Comparison of ENCODE assay signal across 26 cellular contexts in the genomic region with DNA sequence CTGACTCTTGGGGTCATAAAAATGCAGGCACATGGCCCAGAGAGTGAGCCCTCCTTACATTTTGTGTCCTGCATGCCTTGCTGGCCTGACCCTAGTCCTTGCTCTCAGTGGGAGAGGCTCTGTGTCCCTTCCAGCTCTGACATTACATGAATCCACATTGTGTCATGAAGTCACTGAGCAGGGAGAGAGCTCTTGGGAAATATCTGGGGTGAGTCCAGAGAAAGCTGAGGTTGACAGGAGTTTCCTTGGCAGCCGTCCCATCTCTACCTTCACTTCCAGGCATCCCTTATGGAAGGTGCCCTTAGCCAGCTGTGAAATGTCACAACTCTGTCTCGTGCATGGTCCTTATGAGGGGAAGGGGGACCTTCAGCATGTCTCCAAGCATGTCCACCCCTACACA. TPM values are rescaled to one million over a fixed set of nuclear protein-coding genes. Genes with fewer than 3 reads are reported as not detected.
"Had no signal": no experiment of that assay in that cellular context is flagged by ENCODE, and none has a peak within 500 bp of the region (broad histone marks: within the 10 kb centered on the region; RNA-seq: fewer than 3 reads in every experiment).

No MANE protein-coding gene starts in this region.

- ATAC-seq: foreskin keratinocyte; stimulated activated naive B cell treated with anti-CD40 and anti-IgM and Interleukin-4, amounts not matched to agents 10 μg/mL and 1 μg/mL and 100 μg/mL, for 72 hours; T-helper 17 cell had no signal

- H3K4me1 ChIP-seq: esophagus muscularis mucosa, foreskin keratinocyte, heart right ventricle, left ventricle myocardium inferior, stomach, tibial artery had no signal

- H3K27me3 ChIP-seq: brain microvascular endothelial cell, esophagus muscularis mucosa, foreskin keratinocyte, heart right ventricle, neutrophil, stomach, tibial artery had no signal

- H3K4me2 ChIP-seq: smooth muscle cell had no signal

- H3K9me3 ChIP-seq: esophagus muscularis mucosa, heart right ventricle, left ventricle myocardium inferior, neutrophil, stomach, tibial artery had no signal

- H3K36me3 ChIP-seq: brain microvascular endothelial cell, esophagus muscularis mucosa, heart right ventricle, left ventricle myocardium inferior, neutrophil, stomach, tibial artery, WERI-Rb-1 had no signal

- H3K27ac ChIP-seq: brain microvascular endothelial cell, esophagus muscularis mucosa, foreskin keratinocyte, heart right ventricle, left ventricle myocardium inferior, neutrophil, stomach, tibial artery, WERI-Rb-1 had no signal

- DNase-seq: activated CD4-positive, alpha-beta memory T cell treated with anti-CD3 and anti-CD28 coated beads for 36 hours; activated CD4-positive, alpha-beta T cell treated with anti-CD3 and anti-CD28 coated beads, Interleukin-2, amount 10 ng/mL, durations not matched to agents 24 days and 14 days; activated CD4-positive, CD25-positive, alpha-beta regulatory T cell treated with anti-CD3 and anti-CD28 coated beads, Interleukin-2, amount 50 U/mL, for 72 hours; activated CD8-positive, alpha-beta memory T cell treated with anti-CD3 and anti-CD28 coated beads, Interleukin-2, amount 50 U/mL, for 48 hours; activated gamma-delta T cell; activated naive CD4-positive, alpha-beta T cell treated with anti-CD3 and anti-CD28 coated beads, Interleukin-2, amount 10 ng/mL, durations not matched to agents 7 days and 5 days; activated T-cell treated with anti-CD3 and anti-CD28 coated beads, Interleukin-2, amount 50 U/mL, for 24 hours; amniotic stem cell; brain microvascular endothelial cell; foreskin keratinocyte; heart right ventricle; left ventricle myocardium inferior; stimulated activated CD4-positive, alpha-beta T cell treated with anti-CD3 and anti-CD28 coated beads, Interleukin-2, amount 100 ng/mL, for 24 hours; stimulated activated naive B cell treated with anti-CD40 and anti-IgM and Interleukin-4, amounts not matched to agents 10 μg/mL and 1 μg/mL and 100 μg/mL, for 72 hours; stomach; T-helper 17 cell; T1000; tibial artery; WERI-Rb-1 had no signal

- H3K4me3 ChIP-seq: esophagus muscularis mucosa, heart right ventricle, left ventricle myocardium inferior, lung, smooth muscle cell, stomach, tibial artery had no signal

RNA-seq across cellular contexts. Expression of gene FAT2, which starts 41.0 kb away (rescaled TPM):
- total RNA-seq: activated CD4-positive, alpha-beta memory T cell treated with anti-CD3 and anti-CD28 coated beads for 36 hours; activated CD4-positive, alpha-beta T cell treated with anti-CD3 and anti-CD28 coated beads, Interleukin-2, amount 10 ng/mL, durations not matched to agents 24 days and 14 days; activated CD8-positive, alpha-beta memory T cell treated with anti-CD3 and anti-CD28 coated beads for 36 hours; endothelial cell of umbilical vein; esophagus muscularis mucosa; left ventricle myocardium inferior; posterior vena cava; T-helper 17 cell had no signal
- polyA plus RNA-seq: endothelial cell of umbilical vein had no signal
